In genomic region chr6:110378552-110378951, GRCh38 we compare ENCODE assay signal across 22 cellular contexts. TPM values are rescaled to one million over a fixed set of nuclear protein-coding genes. Genes with fewer than 3 reads are reported as not detected.
"Had no signal": no experiment of that assay in that cellular context is flagged by ENCODE, and none has a peak within 500 bp of the region (broad histone marks: within the 10 kb centered on the region; RNA-seq: fewer than 3 reads in every experiment).

No MANE protein-coding gene starts in this region.

- H3K27ac Mint-ChIP-seq: activated CD4-positive, alpha-beta memory T cell treated with anti-CD3 and anti-CD28 coated beads for 36 hours; activated naive CD4-positive, alpha-beta T cell treated with anti-CD3 and anti-CD28 coated beads for 36 hours; activated T-cell treated with anti-CD3 and anti-CD28 coated beads, Interleukin-2, amount 50 U/mL, for 72 hours; stimulated activated naive CD8-positive, alpha-beta T cell treated with anti-CD3 and anti-CD28 coated beads, Interleukin-15, Interleukin-2, amounts not matched to agents 100 ng/mL and 50 ng/mL, for 24 hours; T-helper 1 cell treated with Interleukin-12 subunit alpha and Interleukin-12 subunit beta and Interleukin-4 antibody, amounts not matched to agents 30 μg/mL and 1 μg/mL, for 36 hours had no signal

- H3K27me3 ChIP-seq: colonic mucosa, right atrium auricular region, thyroid gland, upper lobe of right lung had no signal

- ATAC-seq: activated T-cell treated with anti-CD3 and anti-CD28 coated beads, Interleukin-2, amount 50 U/mL, for 72 hours; upper lobe of right lung had no signal

- DNase-seq: activated CD4-positive, alpha-beta memory T cell treated with anti-CD3 and anti-CD28 coated beads for 36 hours; activated CD4-positive, alpha-beta T cell treated with anti-CD3 and anti-CD28 coated beads for 4 hours; activated CD4-positive, CD25-positive, alpha-beta regulatory T cell; activated effector memory CD4-positive, alpha-beta T cell treated with Interleukin-2 at 50 U/mL for 16 hours; activated naive CD4-positive, alpha-beta T cell treated with anti-CD3 and anti-CD28 coated beads for 36 hours; activated T-cell treated with anti-CD3 and anti-CD28 coated beads, Interleukin-2, amount 50 U/mL, for 72 hours; amygdala; colonic mucosa; foreskin fibroblast; substantia nigra; T1000; thyroid gland; upper lobe of right lung had no signal

- FAIRE-seq: bronchial epithelial cell, endometrium had no signal

- H3K27ac ChIP-seq: colonic mucosa, prostate gland, right atrium auricular region, thyroid gland, upper lobe of right lung had no signal

- H3K36me3 ChIP-seq: colonic mucosa, prostate gland, right atrium auricular region, thyroid gland, upper lobe of right lung had no signal

- H3K4me3 Mint-ChIP-seq: activated CD4-positive, alpha-beta memory T cell treated with anti-CD3 and anti-CD28 coated beads for 36 hours; activated naive CD4-positive, alpha-beta T cell treated with anti-CD3 and anti-CD28 coated beads for 36 hours; activated T-cell treated with anti-CD3 and anti-CD28 coated beads, Interleukin-2, amount 50 U/mL, for 72 hours; stimulated activated naive CD8-positive, alpha-beta T cell treated with anti-CD3 and anti-CD28 coated beads, Interleukin-15, Interleukin-2, amounts not matched to agents 100 ng/mL and 50 ng/mL, for 24 hours; T-helper 1 cell treated with Interleukin-12 subunit alpha and Interleukin-12 subunit beta and Interleukin-4 antibody, amounts not matched to agents 30 μg/mL and 1 μg/mL, for 36 hours had no signal

- H3K9me3 Mint-ChIP-seq: activated CD4-positive, alpha-beta memory T cell treated with anti-CD3 and anti-CD28 coated beads for 36 hours; T-helper 1 cell treated with Interleukin-12 subunit alpha and Interleukin-12 subunit beta and Interleukin-4 antibody, amounts not matched to agents 30 μg/mL and 1 μg/mL, for 36 hours had no signal

- H3K4me1 ChIP-seq: colonic mucosa, prostate gland, right atrium auricular region, thyroid gland, upper lobe of right lung had no signal

- H3K4me3 ChIP-seq: colonic mucosa, prostate gland, right atrium auricular region, thyroid gland, upper lobe of right lung had no signal

- H3K36me3 Mint-ChIP-seq: activated CD4-positive, alpha-beta memory T cell treated with anti-CD3 and anti-CD28 coated beads for 36 hours had no signal

- H3K9me3 ChIP-seq: colonic mucosa, prostate gland, right atrium auricular region, thyroid gland, upper lobe of right lung had no signal

- H3K27me3 Mint-ChIP-seq: stimulated activated naive CD8-positive, alpha-beta T cell treated with anti-CD3 and anti-CD28 coated beads, Interleukin-15, Interleukin-2, amounts not matched to agents 100 ng/mL and 50 ng/mL, for 24 hours had no signal

RNA-seq across cellular contexts. Expression of gene METTL24, which starts 20.4 kb away (rescaled TPM):
- total RNA-seq: activated CD4-positive, alpha-beta memory T cell treated with anti-CD3 and anti-CD28 coated beads for 36 hours; activated naive CD4-positive, alpha-beta T cell treated with anti-CD3 and anti-CD28 coated beads for 36 hours; activated T-cell treated with anti-CD3 and anti-CD28 coated beads, Interleukin-2, amount 50 U/mL, for 72 hours; bronchial epithelial cell; myocyte; osteocyte had no signal

RNA-seq across cellular contexts. Expression of gene DDO, which starts 36.8 kb away (rescaled TPM):
- total RNA-seq: activated CD4-positive, alpha-beta memory T cell treated with anti-CD3 and anti-CD28 coated beads for 36 hours; activated naive CD4-positive, alpha-beta T cell treated with anti-CD3 and anti-CD28 coated beads for 36 hours; activated T-cell treated with anti-CD3 and anti-CD28 coated beads, Interleukin-2, amount 50 U/mL, for 72 hours; bronchial epithelial cell; epithelial cell of proximal tubule; osteocyte had no signal
